21 cellular contexts compared by ENCODE assay signal in the genomic region with DNA sequence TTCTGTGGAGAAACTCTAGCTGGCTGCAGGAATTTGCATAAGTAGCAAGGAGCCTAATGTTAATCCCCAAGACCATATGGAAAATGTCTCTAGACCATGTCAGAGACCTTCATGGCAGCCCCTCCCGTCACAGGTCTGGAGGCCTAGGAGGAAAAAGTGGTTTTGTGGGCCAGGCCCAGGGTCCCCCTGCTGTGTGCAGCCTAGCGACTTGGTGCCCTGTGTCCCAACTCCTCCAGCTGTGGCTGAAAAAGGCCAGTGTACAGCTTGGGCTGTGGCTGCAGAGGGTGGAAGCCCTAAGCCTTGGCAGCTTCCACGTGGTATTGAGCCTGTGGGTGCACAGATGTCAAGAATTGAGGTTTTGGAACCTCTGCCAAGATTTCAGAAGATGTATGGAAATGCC.
"Had no signal": no experiment of that assay in that cellular context is flagged by ENCODE, and none has a peak within 500 bp of the region (broad histone marks: within the 10 kb centered on the region; RNA-seq: fewer than 3 reads in every experiment).

No MANE protein-coding gene starts in this region.

- H3K36me3 ChIP-seq: SJSA1 had no signal

- H3K4me3 ChIP-seq: K562, SJSA1, SK-N-MC had no signal

- DNase-seq: Kasumi-1, NCI-H1092, NCI-H1105 treated with DMSO at 0.1 percent for 48 hours, NCI-H1417 treated with DMSO at 0.1 percent for 48 hours, NCI-H146, NCI-H1694 treated with DMSO at 0.1 percent for 48 hours, NCI-H1930, NCI-H2081 treated with DMSO at 0.1 percent for 48 hours, NCI-H2171, NCI-H226, NCI-H446, NCI-H510A, NCI-H524 treated with DMSO at 0.1 percent for 48 hours, NCI-H69, NCI-H774, PC-3, SHP77 treated with DMSO at 0.1 percent for 48 hours had no signal

- H3K4me1 ChIP-seq: SJSA1 had no signal

- H3K27me3 ChIP-seq: SJSA1 had no signal

- H3K27ac ChIP-seq: KMS-11, SJSA1, SK-N-MC had no signal
